Comparison of ENCODE assay signal across 16 cellular contexts in the genomic region with DNA sequence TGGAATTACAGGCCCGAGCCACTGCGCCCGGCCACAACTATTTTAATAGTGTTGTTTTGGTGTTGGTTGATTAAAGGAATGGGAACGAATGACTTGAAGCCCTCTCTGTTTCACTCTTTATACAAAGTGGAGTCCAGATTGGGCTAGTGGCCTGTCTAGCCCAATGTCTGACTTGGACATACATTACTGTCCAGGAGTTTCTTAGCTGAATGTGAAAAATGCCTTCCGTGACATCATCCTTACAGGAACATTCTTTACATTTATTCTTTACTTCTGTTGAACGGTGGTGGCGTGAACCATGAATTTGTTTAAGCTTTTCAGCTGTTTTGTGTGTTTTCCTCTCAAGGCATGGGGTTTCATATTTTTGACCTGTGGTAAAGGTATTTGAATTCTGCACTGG. TPM values are rescaled to one million over a fixed set of nuclear protein-coding genes. Genes with fewer than 3 reads are reported as not detected.
DNase-seq lines count a peak whose midpoint lies in the region; ATAC-seq and TF ChIP-seq lines count a peak whose summit lies in the region.
"Had no signal": no experiment of that assay in that cellular context is flagged by ENCODE, and none has a peak within 500 bp of the region (broad histone marks: within the 10 kb centered on the region; RNA-seq: fewer than 3 reads in every experiment).

No MANE protein-coding gene starts in this region.

- H3K4me1 ChIP-seq in esophagus muscularis mucosa (peaks cover 70 to 94% (median 93%) of the 10 kb centered on the region in 4 donors), gastrocnemius medialis (peaks cover 73 to 87% of the 10 kb centered on the region in 2 donors)

- intact Hi-C loops in esophagus muscularis mucosa (cut with DNase I) (no loop called here), gastrocnemius medialis (cut with DNase I; ENCODE audit: low total_unique reads) (no loop called here)

- H3K27me3 ChIP-seq in esophagus muscularis mucosa (no peaks in the 10 kb centered on the region), gastrocnemius medialis (no peaks in the 10 kb centered on the region)
- H3K27me3 ChIP-seq: esophagus squamous epithelium, tibial nerve had no signal

- CTCF ChIA-PET in activated CD8-positive, alpha-beta memory T cell treated with anti-CD3 and anti-CD28 coated beads, Interleukin-2, amount 10 ng/mL, durations not matched to agents 7 days and 5 days (lab: Charles Lee) = no interaction called here
- CTCF ChIA-PET in RWPE1 (lab: Yijun Ruan, JAX) = no interaction called here

- peak overlapping the region; percentile 58 for H3K27ac ChIP-seq in RWPE1
- H3K27ac ChIP-seq in esophagus muscularis mucosa (replicated peaks in 1 of 4) = peak overlapping the region; percentile 7 to 44 (median 16)
- H3K27ac ChIP-seq in gastrocnemius medialis = peak overlapping the region; percentile 1 to 94 (median 69)
- no peak overlapping the region for H3K27ac ChIP-seq in caudate nucleus (ENCODE audit: low read depth, low read length)

- no peaks in the 10 kb centered on the region for H3K27me3 Mint-ChIP-seq in activated CD8-positive, alpha-beta memory T cell treated with anti-CD3 and anti-CD28 coated beads, Interleukin-2, amount 10 ng/mL, durations not matched to agents 7 days and 5 days

- DNase-seq in activated CD8-positive, alpha-beta memory T cell treated with anti-CD3 and anti-CD28 coated beads, Interleukin-2, amount 10 ng/mL, durations not matched to agents 7 days and 5 days = no peak
- DNase-seq in activated CD8-positive, alpha-beta memory T cell treated with anti-CD3 and anti-CD28 coated beads, Interleukin-2, amount 50 U/mL, for 4 hours = no peak
- DNase-seq in RWPE1 (ENCODE audit: low spot score) (no peak), esophagus muscularis mucosa (ENCODE audit: extremely low spot score) (no peak), gastrocnemius medialis (no peak), NCI-H524 treated with DMSO at 0.1 percent for 48 hours (lab: John Stamatoyannopoulos, UW) (no peak), caudate nucleus (lab: John Stamatoyannopoulos, UW) (no peak)
- DNase-seq: ACHN; DMS79 treated with DMSO at 0.1 percent for 48 hours; esophagus squamous epithelium; NCI-H1105; SK-N-SH; stimulated activated CD4-positive, alpha-beta T cell treated with anti-CD3 and anti-CD28 coated beads, Interleukin-15, amount 100 ng/mL, for 24 hours had no signal

- TF ChIP-seq CTCF in RWPE1 (conservative IDR thresholded peaks at IDR 0.05; ENCODE audit: low read depth) = no peak
- no peak for TF ChIP-seq CTCF in esophagus muscularis mucosa (IDR thresholded peaks at IDR 0.05)
- TF ChIP-seq CTCF in gastrocnemius medialis (IDR thresholded peaks at IDR 0.05 in 4 of 5, conservative IDR thresholded peaks at IDR 0.05 in 1 of 5) = no peak

- H3K36me3 ChIP-seq in esophagus muscularis mucosa (peaks cover 0 to 8% (median 0%) of the 10 kb centered on the region in 4 donors), gastrocnemius medialis (no peaks in the 10 kb centered on the region)

- 73% methylated on average over 7 of the region's 7 CpGs for WGBS in esophagus muscularis mucosa

- no peaks in the 10 kb centered on the region for H3K9me3 ChIP-seq in esophagus muscularis mucosa
- no peaks in the 10 kb centered on the region for H3K9me3 ChIP-seq in gastrocnemius medialis
- H3K9me3 ChIP-seq: esophagus squamous epithelium, SK-N-SH, tibial nerve had no signal

- H3K36me3 Mint-ChIP-seq in activated CD8-positive, alpha-beta memory T cell treated with anti-CD3 and anti-CD28 coated beads, Interleukin-2, amount 10 ng/mL, durations not matched to agents 7 days and 5 days = peaks cover 28% of the 10 kb centered on the region

- peak overlapping the region; percentile 55 for H3K27ac Mint-ChIP-seq in activated CD8-positive, alpha-beta memory T cell treated with anti-CD3 and anti-CD28 coated beads, Interleukin-2, amount 10 ng/mL, durations not matched to agents 7 days and 5 days

- H3K4me3 Mint-ChIP-seq in activated CD8-positive, alpha-beta memory T cell treated with anti-CD3 and anti-CD28 coated beads, Interleukin-2, amount 10 ng/mL, durations not matched to agents 7 days and 5 days = no peak overlapping the region
- H3K4me3 Mint-ChIP-seq: activated T-helper 1 cell treated with anti-CD3 and anti-CD28 coated beads, Interleukin-12 subunit alpha, Interleukin-12 subunit beta, Interleukin-2, Interleukin-4 antibody, amounts not matched to agents 30 ng/mL and 10 ng/mL and 1 ng/mL, durations not matched to agents 14 hours and 24 hours and 36 hours had no signal

- no peak for ATAC-seq in activated CD8-positive, alpha-beta memory T cell treated with anti-CD3 and anti-CD28 coated beads, Interleukin-2, amount 10 ng/mL, durations not matched to agents 7 days and 5 days
- no peak for ATAC-seq in gastrocnemius medialis
- no peak for ATAC-seq in GM21526 (IDR thresholded peaks at IDR 0.05; ENCODE audit: low FRiP score, unreplicated experiment)

- no peaks in the 10 kb centered on the region for H3K9me3 Mint-ChIP-seq in activated CD8-positive, alpha-beta memory T cell treated with anti-CD3 and anti-CD28 coated beads, Interleukin-2, amount 10 ng/mL, durations not matched to agents 7 days and 5 days (ENCODE audit: low read depth)
- H3K9me3 Mint-ChIP-seq: activated T-helper 1 cell treated with anti-CD3 and anti-CD28 coated beads, Interleukin-12 subunit alpha, Interleukin-12 subunit beta, Interleukin-2, Interleukin-4 antibody, amounts not matched to agents 30 ng/mL and 10 ng/mL and 1 ng/mL, durations not matched to agents 14 hours and 24 hours and 36 hours had no signal

- TF ChIP-seq EP300 in esophagus muscularis mucosa (IDR thresholded peaks at IDR 0.05) = no peak

- H3K4me3 ChIP-seq in esophagus muscularis mucosa (no peak overlapping the region), gastrocnemius medialis (no peak overlapping the region)
- H3K4me3 ChIP-seq: esophagus squamous epithelium, tibial nerve had no signal

- in situ Hi-C loops in gastrocnemius medialis (cut with MboI; ENCODE audit: low sequenced_read_pairs in 4 of 4) = loop anchor here in 2 of 4 donors (5.0 to 10.0 kb wide), 2 partner anchors 47 to 55 kb away; no protein-coding TSS in a partner anchor

- TF ChIP-seq POLR2A in esophagus muscularis mucosa (IDR thresholded peaks at IDR 0.05; ENCODE audit: low read depth) = no peak
- no peak for TF ChIP-seq POLR2A in gastrocnemius medialis (IDR thresholded peaks at IDR 0.05)

- POLR2A ChIA-PET in RWPE1 (lab: Yijun Ruan, JAX; ENCODE audit: low non-redundant PET) = no interaction called here

- H3K4me1 Mint-ChIP-seq in activated CD8-positive, alpha-beta memory T cell treated with anti-CD3 and anti-CD28 coated beads, Interleukin-2, amount 10 ng/mL, durations not matched to agents 7 days and 5 days = peaks cover 60% of the 10 kb centered on the region

RNA-seq across cellular contexts. Expression of a gene that starts 5.6 kb away (rescaled TPM):
- 100 to 1,000 TPM; 157 to 174 TPM for total RNA-seq in activated CD8-positive, alpha-beta memory T cell treated with anti-CD3 and anti-CD28 coated beads, Interleukin-2, amount 10 ng/mL, durations not matched to agents 7 days and 5 days
- 100 to 1,000 TPM; 114 to 230 (median 136) TPM for total RNA-seq in esophagus muscularis mucosa
- 100 to 1,000 TPM in 2 of 4 donors, 10 to 100 TPM in 2; 75.2 to 168 (median 111) TPM for total RNA-seq in gastrocnemius medialis

RNA-seq across cellular contexts. Expression of a gene that starts 31.1 kb away (rescaled TPM):
- 10 to 100 TPM in 1 of 2 experiments, 1 to 10 TPM in 1; 9.9 to 10.7 TPM for total RNA-seq in activated CD8-positive, alpha-beta memory T cell treated with anti-CD3 and anti-CD28 coated beads, Interleukin-2, amount 10 ng/mL, durations not matched to agents 7 days and 5 days
- total RNA-seq in esophagus muscularis mucosa = 10 to 100 TPM; 12.3 to 18.9 (median 14.5) TPM
- 10 to 100 TPM; 40.3 to 61.1 (median 50.8) TPM for total RNA-seq in gastrocnemius medialis
